9 cellular contexts compared by ENCODE assay signal in genomic region chr1:111202366-111202706, GRCh38. TPM values are rescaled to one million over a fixed set of nuclear protein-coding genes. Genes with fewer than 3 reads are reported as not detected.
DNase-seq lines count a peak whose midpoint lies in the region; ATAC-seq and TF ChIP-seq lines count a peak whose summit lies in the region.
"Had no signal": no experiment of that assay in that cellular context is flagged by ENCODE, and none has a peak within 500 bp of the region (broad histone marks: within the 10 kb centered on the region; RNA-seq: fewer than 3 reads in every experiment).

No MANE protein-coding gene starts in this region.

- peaks cover 23% of the 10 kb centered on the region for H3K36me3 Mint-ChIP-seq in T-helper 1 cell treated with Interleukin-12 subunit alpha and Interleukin-12 subunit beta and Interleukin-4 antibody, amounts not matched to agents 30 μg/mL and 1 μg/mL, for 36 hours (ENCODE audit: low read depth)
- peaks cover 50% of the 10 kb centered on the region for H3K36me3 Mint-ChIP-seq in stimulated activated effector memory CD8-positive, alpha-beta T cell treated with anti-CD3 and anti-CD28 coated beads, Interleukin-12 subunit alpha, Interleukin-12 subunit beta, amount 100 ng/mL, for 72 hours

- H3K4me1 Mint-ChIP-seq in T-helper 1 cell treated with Interleukin-12 subunit alpha and Interleukin-12 subunit beta and Interleukin-4 antibody, amounts not matched to agents 30 μg/mL and 1 μg/mL, for 36 hours (ENCODE audit: low read depth): peaks cover 53% of the 10 kb centered on the region
- peaks cover 68% of the 10 kb centered on the region for H3K4me1 Mint-ChIP-seq in stimulated activated effector memory CD8-positive, alpha-beta T cell treated with anti-CD3 and anti-CD28 coated beads, Interleukin-12 subunit alpha, Interleukin-12 subunit beta, amount 100 ng/mL, for 72 hours

- H3K9me3 ChIP-seq in SU-DHL-6 (ENCODE audit: insufficient read depth, low read length): no peaks in the 10 kb centered on the region
- H3K9me3 ChIP-seq in hepatocyte (ENCODE audit: low read depth): no peaks in the 10 kb centered on the region
- H3K9me3 ChIP-seq: psoas muscle had no signal

- ATAC-seq in stimulated activated effector memory CD8-positive, alpha-beta T cell treated with anti-CD3 and anti-CD28 coated beads, Interleukin-12 subunit alpha, Interleukin-12 subunit beta, amount 100 ng/mL, for 72 hours: no peak
- ATAC-seq in GM21381 (IDR thresholded peaks at IDR 0.05; ENCODE audit: unreplicated experiment): no peak
- ATAC-seq: psoas muscle had no signal

- H3K27ac Mint-ChIP-seq in T-helper 1 cell treated with Interleukin-12 subunit alpha and Interleukin-12 subunit beta and Interleukin-4 antibody, amounts not matched to agents 30 μg/mL and 1 μg/mL, for 36 hours: peak overlapping the region; percentile 86
- H3K27ac Mint-ChIP-seq in stimulated activated effector memory CD8-positive, alpha-beta T cell treated with anti-CD3 and anti-CD28 coated beads, Interleukin-12 subunit alpha, Interleukin-12 subunit beta, amount 100 ng/mL, for 72 hours: peak overlapping the region; percentile 97

- H3K9ac ChIP-seq in SU-DHL-6 (ENCODE audit: low read length): peak overlapping the region; percentile 92

- no peak overlapping the region for H2AFZ ChIP-seq in SU-DHL-6 (ENCODE audit: low read depth, low read length, severe bottlenecking)
- no peak overlapping the region for H2AFZ ChIP-seq in hepatocyte

- peaks cover 31% of the 10 kb centered on the region for H3F3A ChIP-seq in SU-DHL-6 (ENCODE audit: insufficient read depth)

- peak overlapping the region; percentile 91 for H3K27ac ChIP-seq in SU-DHL-6 (ENCODE audit: low read depth, low read length)
- peak overlapping the region; percentile 63 for H3K27ac ChIP-seq in hepatocyte
- H3K27ac ChIP-seq: psoas muscle had no signal

- H3K9me2 ChIP-seq in SU-DHL-6 (replicated peaks; ENCODE audit: insufficient read depth, low read length): no peaks in the 10 kb centered on the region
- H3K9me2 ChIP-seq in hepatocyte (replicated peaks; ENCODE audit: insufficient read depth): no peaks in the 10 kb centered on the region

- 93% methylated on average over 1 of the region's 1 CpG for WGBS in hepatocyte (ENCODE audit: low lambda C conversion rate, missing lambda C conversion rate)

- H3K4me3 Mint-ChIP-seq in T-helper 1 cell treated with Interleukin-12 subunit alpha and Interleukin-12 subunit beta and Interleukin-4 antibody, amounts not matched to agents 30 μg/mL and 1 μg/mL, for 36 hours: peak overlapping the region; percentile 96
- H3K4me3 Mint-ChIP-seq in stimulated activated effector memory CD8-positive, alpha-beta T cell treated with anti-CD3 and anti-CD28 coated beads, Interleukin-12 subunit alpha, Interleukin-12 subunit beta, amount 100 ng/mL, for 72 hours: peak overlapping the region; percentile 90

- H3K4me3 ChIP-seq in SU-DHL-6 (ENCODE audit: insufficient read depth, low read length, poor library complexity, severe bottlenecking): no peak overlapping the region
- H3K4me3 ChIP-seq in hepatocyte: no peak overlapping the region
- H3K4me3 ChIP-seq: psoas muscle had no signal

- H3K4me1 ChIP-seq in hepatocyte (ENCODE audit: insufficient read depth): peaks cover 19% of the 10 kb centered on the region

- H3K9me3 Mint-ChIP-seq in T-helper 1 cell treated with Interleukin-12 subunit alpha and Interleukin-12 subunit beta and Interleukin-4 antibody, amounts not matched to agents 30 μg/mL and 1 μg/mL, for 36 hours: no peaks in the 10 kb centered on the region
- no peaks in the 10 kb centered on the region for H3K9me3 Mint-ChIP-seq in stimulated activated effector memory CD8-positive, alpha-beta T cell treated with anti-CD3 and anti-CD28 coated beads, Interleukin-12 subunit alpha, Interleukin-12 subunit beta, amount 100 ng/mL, for 72 hours

- peaks cover 23% of the 10 kb centered on the region for H3K79me2 ChIP-seq in SU-DHL-6 (ENCODE audit: insufficient read depth, low read length)
- no peaks in the 10 kb centered on the region for H3K79me2 ChIP-seq in hepatocyte

- H3K27me3 ChIP-seq in SU-DHL-6 (ENCODE audit: low read length) (no peaks in the 10 kb centered on the region), hepatocyte (no peaks in the 10 kb centered on the region)

- peaks cover 3% of the 10 kb centered on the region for H3K27me3 Mint-ChIP-seq in T-helper 1 cell treated with Interleukin-12 subunit alpha and Interleukin-12 subunit beta and Interleukin-4 antibody, amounts not matched to agents 30 μg/mL and 1 μg/mL, for 36 hours (ENCODE audit: low read depth)

- peak overlapping the region; percentile 95 for H3K4me2 ChIP-seq in SU-DHL-6 (ENCODE audit: low read depth, low read length, poor library complexity, severe bottlenecking)
- no peak overlapping the region for H3K4me2 ChIP-seq in hepatocyte

- TF ChIP-seq CTCF in SU-DHL-6 (IDR thresholded peaks at IDR 0.05; ENCODE audit: insufficient read depth, low read length, poor library complexity, severe bottlenecking): no peak
- TF ChIP-seq CTCF in hepatocyte (IDR thresholded peaks at IDR 0.05; ENCODE audit: poor library complexity): no peak

- H3K36me3 ChIP-seq in SU-DHL-6 (ENCODE audit: low read length) (no peaks in the 10 kb centered on the region), hepatocyte (replicated peaks; ENCODE audit: insufficient read depth, low read depth) (no peaks in the 10 kb centered on the region)

- H4K20me1 ChIP-seq in SU-DHL-6 (ENCODE audit: low read depth, low read length) (no peaks in the 10 kb centered on the region), hepatocyte (ENCODE audit: insufficient read depth, poor library complexity, severe bottlenecking) (no peaks in the 10 kb centered on the region)

- DNase-seq in T-helper 1 cell: no peak
- DNase-seq in hepatocyte (ENCODE audit: low spot score): no peak
- DNase-seq in stimulated activated effector memory CD8-positive, alpha-beta T cell treated with anti-CD3 and anti-CD28 coated beads, Interleukin-12 subunit alpha, Interleukin-12 subunit beta, amount 100 ng/mL, for 72 hours (ENCODE audit: low spot score in 2 of 2): no peak
- no peak for DNase-seq in D341Med (ENCODE audit: low spot score)
- no peak for DNase-seq in NOMO-1 (lab: John Stamatoyannopoulos, UW; ENCODE audit: unreplicated experiment in 2 of 2)
- DNase-seq: psoas muscle had no signal

RNA-seq across cellular contexts. Expression of gene DENND2D, which starts 1.9 kb away (rescaled TPM):
- total RNA-seq in hepatocyte: 7.3 and 7.6 TPM in 2 replicates
- polyA plus RNA-seq in hepatocyte: 8.3 and 14.3 TPM in 2 replicates

RNA-seq across cellular contexts. Expression of gene CHI3L2, which starts 25.2 kb away (rescaled TPM):
- total RNA-seq in hepatocyte: 2.4 and 5.7 TPM in 2 replicates
- 0.24 and 3.9 TPM in 2 replicates for polyA plus RNA-seq in hepatocyte
